In genomic region chr3:33658971-33659848, GRCh38 we compare ENCODE assay signal across 8 cellular contexts. TPM values are rescaled to one million over a fixed set of nuclear protein-coding genes. Genes with fewer than 3 reads are reported as not detected.
DNase-seq lines count a peak whose midpoint lies in the region; ATAC-seq, FAIRE-seq and TF ChIP-seq lines count a peak whose summit lies in the region.

No MANE protein-coding gene starts in this region.

- CTCF ChIA-PET in GM12878 (lab: Yijun Ruan, JAX) = interaction anchor here (0.7 to 2.7 kb wide), 13 partner anchors 9 to 218 kb away, joined by 3 to 14 read pairs (median 4); partner anchors contain the start of genes PDCD6IP and UBP1
- CTCF ChIA-PET in activated CD4-positive, alpha-beta memory T cell treated with anti-CD3 and anti-CD28 coated beads, Interleukin-2, amount 10 ng/mL, durations not matched to agents 7 days and 5 days (lab: Charles Lee) = interaction anchor here (0.8 kb wide), 1 partner anchor 128 kb away, joined by 3 read pairs; no protein-coding TSS in a partner anchor

- no peak overlapping the region for H2BK12ac ChIP-seq in trophoblast cell (ENCODE audit: low read length)

- H3K4me3 Mint-ChIP-seq in activated CD4-positive, alpha-beta memory T cell treated with anti-CD3 and anti-CD28 coated beads, Interleukin-2, amount 10 ng/mL, durations not matched to agents 7 days and 5 days = no peak overlapping the region

- H4K8ac ChIP-seq in trophoblast cell (ENCODE audit: low read depth, low read length) = no peak overlapping the region

- no peaks in the 10 kb centered on the region for H4K20me1 ChIP-seq in DOHH2 (ENCODE audit: control insufficient read depth, insufficient read depth, low read depth, low read length)
- no peaks in the 10 kb centered on the region for H4K20me1 ChIP-seq in GM12878 (ENCODE audit: control insufficient read depth, insufficient read depth)

- POLR2A ChIA-PET in GM12878 (lab: Charles Lee) = interaction anchor here (0.6 to 2.7 kb wide), 7 partner anchors 22 to 974 kb away, joined by 3 to 8 read pairs (median 4); partner anchors contain the start of genes CNOT10 and UBP1
- POLR2A ChIA-PET in activated CD4-positive, alpha-beta memory T cell treated with anti-CD3 and anti-CD28 coated beads, Interleukin-2, amount 10 ng/mL, durations not matched to agents 7 days and 5 days (lab: Charles Lee) = interaction anchor here (1.6 kb wide), 1 partner anchor 218 kb away, joined by 4 read pairs; no protein-coding TSS in a partner anchor

- SMC1A ChIA-PET in GM12878 (lab: Charles Lee; ENCODE audit: uncharacterized antibody, unreplicated experiment) = interaction anchor here (0.6 to 3.0 kb wide), 15 partner anchors 9 to 218 kb away, joined by 3 to 13 read pairs (median 4); partner anchors contain the start of gene PDCD6IP

- H3K4me2 ChIP-seq in DOHH2 (ENCODE audit: low read length) = peak overlapping the region; percentile 83
- peak overlapping the region; percentile 82 for H3K4me2 ChIP-seq in GM12878 (ENCODE audit: control insufficient read depth, insufficient read depth)
- peak overlapping the region; percentile 73 for H3K4me2 ChIP-seq in trophoblast cell (ENCODE audit: low read length)

- H3K36me3 ChIP-seq in DOHH2 (ENCODE audit: control insufficient read depth, low read length) (peaks cover 12% of the 10 kb centered on the region), GM12878 (ENCODE audit: control insufficient read depth in 2 of 2, insufficient read depth in 2 of 2, low read length in 1 of 2) (no peaks in the 10 kb centered on the region), trophoblast cell (ENCODE audit: control insufficient read depth in 1 of 2, insufficient read depth in 2 of 2, low read length in 2 of 2) (no peaks in the 10 kb centered on the region)

- H3K27me3 ChIP-seq in DOHH2 (ENCODE audit: control insufficient read depth, low read length) (no peaks in the 10 kb centered on the region), GM12878 (replicated peaks in 1 of 2; ENCODE audit: control insufficient read depth in 2 of 2, insufficient read depth in 2 of 2, low read length in 1 of 2) (no peaks in the 10 kb centered on the region), right cardiac atrium (ENCODE audit: control insufficient read depth, insufficient read depth) (no peaks in the 10 kb centered on the region), trophoblast cell (ENCODE audit: insufficient read depth, low read length) (no peaks in the 10 kb centered on the region)

- no peaks in the 10 kb centered on the region for H3K9me3 ChIP-seq in DOHH2 (ENCODE audit: control insufficient read depth, insufficient read depth, low read length)
- no peaks in the 10 kb centered on the region for H3K9me3 ChIP-seq in GM12878 (replicated peaks; ENCODE audit: control insufficient read depth, insufficient read depth, low read length)
- no peaks in the 10 kb centered on the region for H3K9me3 ChIP-seq in right cardiac atrium (ENCODE audit: control insufficient read depth, low read length)
- no peaks in the 10 kb centered on the region for H3K9me3 ChIP-seq in trophoblast cell (ENCODE audit: insufficient read depth, low read depth, low read length)

- FAIRE-seq in GM12878 (lab: Jason Lieb, UNC) = peak; percentile 62

- RAD21 ChIA-PET in GM12878 (lab: Charles Lee; ENCODE audit: unreplicated experiment) = interaction anchor here (0.6 to 1.9 kb wide), 11 partner anchors 10 to 221 kb away, joined by 3 to 8 read pairs (median 3); no protein-coding TSS in a partner anchor

- H2BK5ac ChIP-seq in trophoblast cell (ENCODE audit: low read depth, low read length, poor library complexity) = no peak overlapping the region

- ATAC-seq in GM21360 (IDR thresholded peaks at IDR 0.05; ENCODE audit: unreplicated experiment) = peak; percentile 86
- peak; percentile 69 for ATAC-seq in HG03558 (IDR thresholded peaks at IDR 0.05; ENCODE audit: extremely low read depth, unreplicated experiment)
- peak; percentile 97 for ATAC-seq in GM12878
- peak; percentile 99 for ATAC-seq in right cardiac atrium

- no peaks in the 10 kb centered on the region for H3K4me1 Mint-ChIP-seq in activated CD4-positive, alpha-beta memory T cell treated with anti-CD3 and anti-CD28 coated beads, Interleukin-2, amount 10 ng/mL, durations not matched to agents 7 days and 5 days

- peak; percentile 65 for DNase-seq in NCI-H774 (lab: John Stamatoyannopoulos, UW)
- peak; percentile 23 for DNase-seq in GM12878 (ENCODE audit: low read depth, low spot score)
- peak; percentile 64 to 90 (median 89) for DNase-seq in right cardiac atrium
- peak; percentile 17 to 55 for DNase-seq in trophoblast cell
- DNase-seq in activated CD4-positive, alpha-beta memory T cell treated with anti-CD3 and anti-CD28 coated beads, Interleukin-2, amount 10 ng/mL, durations not matched to agents 7 days and 5 days = no peak

- H3K27ac Mint-ChIP-seq in activated CD4-positive, alpha-beta memory T cell treated with anti-CD3 and anti-CD28 coated beads, Interleukin-2, amount 10 ng/mL, durations not matched to agents 7 days and 5 days = no peak overlapping the region

- H3F3A ChIP-seq in DOHH2 (ENCODE audit: control insufficient read depth, insufficient read depth) = 0 out of 2 replicates have a peak, but pooled peaks cover 2% of the 10 kb centered on the region

- no peak for TF ChIP-seq RAD21 in GM12878 (IDR thresholded peaks at IDR 0.05; ENCODE audit: insufficient read depth, low read depth, low read length)

- H3K14ac ChIP-seq in trophoblast cell (ENCODE audit: low read length) = no peak overlapping the region

- intact Hi-C loops in GM12878 (cut with micrococcal nuclease; ENCODE audit: unreplicated experiment) (no loop called here), right cardiac atrium (cut with DNase I) (loop anchor here in 3 of 4 donors (5.0 to 10.0 kb wide), 2 partner anchors 56 to 58 kb away; partner anchors contain the start of gene CLASP2 (in 3 of the 3))

- no peak for TF ChIP-seq EP300 in GM12878 (IDR thresholded peaks at IDR 0.05; ENCODE audit: borderline replicate concordance in 1 of 2, control insufficient read depth in 1 of 2, low read depth in 2 of 2, low read length in 2 of 2)

- H3K9ac ChIP-seq in GM12878 (ENCODE audit: control insufficient read depth, insufficient read depth, low read length) = peak overlapping the region; percentile 8
- no peak overlapping the region for H3K9ac ChIP-seq in trophoblast cell (ENCODE audit: low read length)

- H3K79me1 ChIP-seq in trophoblast cell (ENCODE audit: low read length) = no peaks in the 10 kb centered on the region

- no TSS peak for BruUV-seq in GM12878 (replicated peaks; lab: Mats Ljungman, UMichigan)

- H3K79me2 ChIP-seq in DOHH2 (ENCODE audit: control insufficient read depth, low read length) = peaks cover 41% of the 10 kb centered on the region
- H3K79me2 ChIP-seq in GM12878 (ENCODE audit: control insufficient read depth, insufficient read depth, low read length) = peaks cover 4% of the 10 kb centered on the region
- no peaks in the 10 kb centered on the region for H3K79me2 ChIP-seq in trophoblast cell (ENCODE audit: control insufficient read depth, insufficient read depth, low read length, poor library complexity)

- no peak overlapping the region for H4K91ac ChIP-seq in trophoblast cell (ENCODE audit: low read depth, low read length)

- no peak overlapping the region for H4K12ac ChIP-seq in trophoblast cell (ENCODE audit: low read depth, low read length)

- 62% methylated on average over 16 of the region's 16 CpGs for WGBS in GM12878 (ENCODE audit: insufficient coverage, insufficient replicate concordance, low lambda C conversion rate, missing lambda C conversion rate)
- WGBS in right cardiac atrium = 3% methylated on average over 16 of the region's 16 CpGs
- WGBS in trophoblast cell (ENCODE audit: extremely low coverage, insufficient coverage, insufficient read length) = no CpG with 5 or more reads among the region's 16 CpGs

- peak overlapping the region; percentile 64 for H3K27ac ChIP-seq in DOHH2 (ENCODE audit: low read depth, low read length)
- H3K27ac ChIP-seq in GM12878 (ENCODE audit: control insufficient read depth, insufficient read depth) = peak overlapping the region; percentile 48
- H3K27ac ChIP-seq in right cardiac atrium (ENCODE audit: low read length) = peak overlapping the region; percentile 75
- H3K27ac ChIP-seq in trophoblast cell (ENCODE audit: low read depth, low read length) = peak overlapping the region; percentile 29

- in situ Hi-C loops in GM12878 (cut with MboI) = no loop called here

- H2BK120ac ChIP-seq in trophoblast cell (ENCODE audit: insufficient read depth, low read length, poor library complexity) = no peak overlapping the region

- no peak overlapping the region for H3K23ac ChIP-seq in trophoblast cell (ENCODE audit: low read length)

- H3K36me3 Mint-ChIP-seq in activated CD4-positive, alpha-beta memory T cell treated with anti-CD3 and anti-CD28 coated beads, Interleukin-2, amount 10 ng/mL, durations not matched to agents 7 days and 5 days (ENCODE audit: low read depth) = peaks cover 3% of the 10 kb centered on the region

- TF ChIP-seq POLR2A in GM12878 (IDR thresholded peaks at IDR 0.05; ENCODE audit: low read depth, low read length) = peak; percentile 49

- H3K4me3 ChIP-seq in DOHH2 (ENCODE audit: low read length) (peak overlapping the region; percentile 66), GM12878 (peak overlapping the region; percentile 66), right cardiac atrium (ENCODE audit: low read length) (peak overlapping the region; percentile 87), trophoblast cell (ENCODE audit: low read depth, low read length) (no peak overlapping the region)

- peaks cover 40% of the 10 kb centered on the region for H3K4me1 ChIP-seq in DOHH2 (ENCODE audit: control insufficient read depth, low read length)
- peaks cover 4% of the 10 kb centered on the region; the same call in 1 of the 2 replicates for H3K4me1 ChIP-seq in GM12878 (ENCODE audit: control insufficient read depth, insufficient read depth, low read length)
- peaks cover 2% of the 10 kb centered on the region for H3K4me1 ChIP-seq in right cardiac atrium (ENCODE audit: control insufficient read depth, insufficient read depth, low read length)
- peaks cover 0 to 2% of the 10 kb centered on the region in 2 experiments for H3K4me1 ChIP-seq in trophoblast cell (ENCODE audit: control insufficient read depth in 1 of 2, insufficient read depth in 2 of 2, low read length in 2 of 2)

- no peaks in the 10 kb centered on the region for H3K9me2 ChIP-seq in DOHH2 (replicated peaks; ENCODE audit: control insufficient read depth, low read length)

- H3K4ac ChIP-seq in trophoblast cell (ENCODE audit: low read depth, low read length) = no peak overlapping the region

- TF ChIP-seq CTCF in DOHH2 (IDR thresholded peaks at IDR 0.05; ENCODE audit: low read depth, low read length, poor library complexity, severe bottlenecking) (no peak), GM12878 (IDR thresholded peaks at IDR 0.05 in 2 of 3, conservative IDR thresholded peaks at IDR 0.05 in 1 of 3; ENCODE audit: control insufficient read depth in 2 of 3, extremely low read depth in 1 of 3, insufficient read depth in 1 of 3, low read depth in 3 of 3, low read length in 3 of 3) (no peak)

- H3K9me3 Mint-ChIP-seq in activated CD4-positive, alpha-beta memory T cell treated with anti-CD3 and anti-CD28 coated beads, Interleukin-2, amount 10 ng/mL, durations not matched to agents 7 days and 5 days = no peaks in the 10 kb centered on the region

- peak overlapping the region; percentile 80 for H2AFZ ChIP-seq in GM12878 (ENCODE audit: control insufficient read depth, low read depth, low read length)
- no peak overlapping the region for H2AFZ ChIP-seq in trophoblast cell (ENCODE audit: insufficient read depth, low read length, poor library complexity)

- no peak overlapping the region for H3K18ac ChIP-seq in trophoblast cell (ENCODE audit: low read length)

- H3K27me3 Mint-ChIP-seq in activated CD4-positive, alpha-beta memory T cell treated with anti-CD3 and anti-CD28 coated beads, Interleukin-2, amount 10 ng/mL, durations not matched to agents 7 days and 5 days = no peaks in the 10 kb centered on the region

- H2AK5ac ChIP-seq in trophoblast cell (ENCODE audit: low read length) = no peak overlapping the region

RNA-seq across cellular contexts. Expression of gene CLASP2, which starts 58.8 kb away (rescaled TPM):
- total RNA-seq in GM12878 (2013; cell fraction: nucleolus; rRNA removed) = 192 and 229 TPM in 2 replicates
- total RNA-seq in GM12878 (2014; rRNA removed) (31.8 and 35.0 TPM in 2 replicates), GM12878 (2014; rRNA removed; fragmentation: Illumina TruSeq; extraction: Trizol) (27.7 and 28.4 TPM in 2 replicates), GM12878 (2021) (31.7 and 37.6 TPM in 2 replicates), right cardiac atrium (10 to 100 TPM; 55.3 to 77.1 (median 67.4) TPM)
- polyA plus RNA-seq in GM12878 (2011; ENCODE audit: low read depth) = 8.2 TPM
- polyA plus RNA-seq in GM12878 (2011; rRNA removed) (38.3 and 41.6 TPM in 2 replicates), GM12878 (2014; fragmentation: Illumina TruSeq; extraction: Trizol) (25.9 and 26.6 TPM in 2 replicates), GM12878 (2014; fragmentation: Nextera tagmentation; extraction: Ambion mirVana) (1 to 10 TPM; 4.0 to 5.3 TPM), GM12878 (2014; rRNA removed) (16.0 and 18.9 TPM in 2 replicates), GM12878 (2016; fragmentation: Nextera tagmentation; extraction: Ambion mirVana) (10 to 100 TPM; 24.0 to 29.4 TPM), right cardiac atrium (15.8 TPM)
- polyA plus RNA-seq in GM12878 (2011; cell fraction: cytosol; rRNA removed) = 15.1 and 15.5 TPM in 2 replicates
- 32.9 and 38.6 TPM in 2 replicates for polyA plus RNA-seq in GM12878 (2011; cell fraction: nucleus; rRNA removed)
- polyA plus RNA-seq in GM12878 (2012) = 10.0 and 12.1 TPM in 2 replicates
- 69.6 and 72.9 TPM in 2 replicates for polyA minus RNA-seq in GM12878 (2011; rRNA and poly(A)+ RNA removed)
- polyA minus RNA-seq in GM12878 (2011; cell fraction: cytosol; rRNA and poly(A)+ RNA removed) = 17.4 and 21.9 TPM in 2 replicates
- 67.5 and 130 TPM in 2 replicates for polyA minus RNA-seq in GM12878 (2011; cell fraction: nucleus; rRNA and poly(A)+ RNA removed)
- 15.7 and 16.4 TPM in 2 replicates for polyA plus RNA-seq in trophoblast cell (2013)
- total RNA-seq in activated CD4-positive, alpha-beta memory T cell treated with anti-CD3 and anti-CD28 coated beads, Interleukin-2, amount 10 ng/mL, durations not matched to agents 7 days and 5 days = 10 to 100 TPM; 40.6 to 43.0 TPM
